ENCODE assay signal across 33 cellular contexts in genomic region chr20:53557157-53557556, GRCh38.
"Had no signal": no experiment of that assay in that cellular context is flagged by ENCODE, and none has a peak within 500 bp of the region (broad histone marks: within the 10 kb centered on the region; RNA-seq: fewer than 3 reads in every experiment).

No MANE protein-coding gene starts in this region.

- H3K27ac Mint-ChIP-seq: activated naive CD4-positive, alpha-beta T cell treated with anti-CD3 and anti-CD28 coated beads, Interleukin-2, amount 10 ng/mL, durations not matched to agents 7 days and 5 days; activated naive CD8-positive, alpha-beta T cell treated with anti-CD3 and anti-CD28 coated beads, Interleukin-2, amount 10 ng/mL, durations not matched to agents 7 days and 5 days; activated T-cell treated with anti-CD3 and anti-CD28 coated beads, Interleukin-2, amount 50 U/mL, for 24 hours; brain; stimulated activated memory B cell treated with anti-CD40 and anti-IgM and Interleukin-4, amounts not matched to agents 10 μg/mL and 1 μg/mL and 100 μg/mL, for 72 hours had no signal

- H3K36me3 ChIP-seq: ascending aorta, lower lobe of right lung, ovary, prostate gland, tibial artery, upper lobe of right lung had no signal

- H3K4me3 ChIP-seq: ascending aorta, lower lobe of right lung, mucosa of descending colon, ovary, prostate gland, smooth muscle cell, stomach, tibial artery, upper lobe of right lung had no signal

- H3K27me3 Mint-ChIP-seq: activated naive CD4-positive, alpha-beta T cell treated with anti-CD3 and anti-CD28 coated beads, Interleukin-2, amount 10 ng/mL, durations not matched to agents 7 days and 5 days; activated naive CD8-positive, alpha-beta T cell treated with anti-CD3 and anti-CD28 coated beads, Interleukin-2, amount 10 ng/mL, durations not matched to agents 7 days and 5 days; activated T-cell treated with anti-CD3 and anti-CD28 coated beads, Interleukin-2, amount 50 U/mL, for 24 hours; brain; stimulated activated memory B cell treated with anti-CD40 and anti-IgM and Interleukin-4, amounts not matched to agents 10 μg/mL and 1 μg/mL and 100 μg/mL, for 72 hours had no signal

- DNase-seq: activated CD4-positive, alpha-beta T cell treated with anti-CD3 and anti-CD28 coated beads for 4 hours; activated CD4-positive, alpha-beta T cell treated with anti-CD3 and anti-CD28 coated beads, Interleukin-2, amount 50 U/mL, for 48 hours; activated CD8-positive, alpha-beta memory T cell treated with anti-CD3 and anti-CD28 coated beads, Interleukin-2, amount 50 U/mL, for 48 hours; activated gamma-delta T cell; activated naive CD4-positive, alpha-beta T cell treated with anti-CD3 and anti-CD28 coated beads, Interleukin-2, amount 10 ng/mL, durations not matched to agents 7 days and 5 days; activated naive CD8-positive, alpha-beta T cell treated with anti-CD3 and anti-CD28 coated beads, Interleukin-2, amount 10 ng/mL, durations not matched to agents 7 days and 5 days; activated T-cell treated with anti-CD3 and anti-CD28 coated beads, Interleukin-2, amount 50 U/mL, for 24 hours; cortex of kidney; foreskin fibroblast; head of caudate nucleus; hippocampal formation; lower lobe of right lung; mesenchymal stem cell; mucosa of descending colon; ovary; retina; stimulated activated CD4-positive, alpha-beta T cell treated with anti-CD3 and anti-CD28 coated beads, Interleukin-1b, Interleukin-23, amount 100 ng/mL, for 48 hours; stimulated activated CD4-positive, alpha-beta T cell treated with anti-CD3 and anti-CD28 coated beads, Interleukin-4, amount 100 ng/mL, for 4 hours; stimulated activated CD8-positive, alpha-beta memory T cell treated with anti-CD3 and anti-CD28 coated beads, Interleukin-4, amount 100 ng/mL, for 48 hours; stomach; tibial artery; upper lobe of right lung had no signal

- H3K9me3 ChIP-seq: ascending aorta, lower lobe of right lung, mucosa of descending colon, neutrophil, ovary, prostate gland, stomach, tibial artery, upper lobe of right lung had no signal

- H3K4me3 Mint-ChIP-seq: activated naive CD4-positive, alpha-beta T cell treated with anti-CD3 and anti-CD28 coated beads, Interleukin-2, amount 10 ng/mL, durations not matched to agents 7 days and 5 days; activated naive CD8-positive, alpha-beta T cell treated with anti-CD3 and anti-CD28 coated beads, Interleukin-2, amount 10 ng/mL, durations not matched to agents 7 days and 5 days; activated T-cell treated with anti-CD3 and anti-CD28 coated beads, Interleukin-2, amount 50 U/mL, for 24 hours; brain; nephron; stimulated activated memory B cell treated with anti-CD40 and anti-IgM and Interleukin-4, amounts not matched to agents 10 μg/mL and 1 μg/mL and 100 μg/mL, for 72 hours had no signal

- H3K27ac ChIP-seq: ascending aorta, lower lobe of right lung, neutrophil, ovary, prostate gland, stomach, tibial artery, upper lobe of right lung had no signal

- H3K27me3 ChIP-seq: ascending aorta, neutrophil, ovary, stomach, tibial artery, upper lobe of right lung had no signal

- H3K4me1 ChIP-seq: ascending aorta, lower lobe of right lung, prostate gland, stomach, tibial artery, upper lobe of right lung had no signal

- H3K4me1 Mint-ChIP-seq: activated naive CD4-positive, alpha-beta T cell treated with anti-CD3 and anti-CD28 coated beads, Interleukin-2, amount 10 ng/mL, durations not matched to agents 7 days and 5 days; brain; stimulated activated memory B cell treated with anti-CD40 and anti-IgM and Interleukin-4, amounts not matched to agents 10 μg/mL and 1 μg/mL and 100 μg/mL, for 72 hours had no signal

- ATAC-seq: esophagus mucosa; left lobe of liver; lower lobe of right lung; mucosa of descending colon; stimulated activated memory B cell treated with anti-CD40 and anti-IgM and Interleukin-4, amounts not matched to agents 10 μg/mL and 1 μg/mL and 100 μg/mL, for 72 hours; upper lobe of right lung had no signal

- FAIRE-seq: endothelial cell of umbilical vein, keratinocyte had no signal

- H3K4me2 ChIP-seq: smooth muscle cell had no signal

- H3K9me3 Mint-ChIP-seq: activated naive CD4-positive, alpha-beta T cell treated with anti-CD3 and anti-CD28 coated beads, Interleukin-2, amount 10 ng/mL, durations not matched to agents 7 days and 5 days; activated naive CD8-positive, alpha-beta T cell treated with anti-CD3 and anti-CD28 coated beads, Interleukin-2, amount 10 ng/mL, durations not matched to agents 7 days and 5 days; activated T-cell treated with anti-CD3 and anti-CD28 coated beads, Interleukin-2, amount 50 U/mL, for 24 hours; nephron; stimulated activated memory B cell treated with anti-CD40 and anti-IgM and Interleukin-4, amounts not matched to agents 10 μg/mL and 1 μg/mL and 100 μg/mL, for 72 hours had no signal
